Comparison of ENCODE assay signal across 22 cellular contexts in the genomic region with DNA sequence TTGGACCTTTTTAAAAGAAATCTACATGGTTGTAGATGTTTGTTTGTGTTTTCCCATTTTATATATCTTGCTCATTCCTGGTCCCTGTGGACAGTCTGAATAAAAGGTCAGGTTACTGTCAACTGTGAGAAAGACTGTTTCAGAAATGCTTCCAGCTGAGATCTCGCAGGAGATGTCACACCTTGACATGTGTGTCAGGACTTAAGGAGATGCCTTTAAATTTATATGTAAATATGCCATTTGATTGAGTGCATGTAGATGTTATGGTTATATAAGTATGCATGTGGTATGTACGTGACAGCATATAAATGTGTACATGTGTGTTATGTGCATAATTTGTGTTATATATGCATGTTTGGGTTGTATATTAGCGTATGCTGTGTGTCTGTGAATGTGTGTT.
"Had no signal": no experiment of that assay in that cellular context is flagged by ENCODE, and none has a peak within 500 bp of the region (broad histone marks: within the 10 kb centered on the region; RNA-seq: fewer than 3 reads in every experiment).

No MANE protein-coding gene starts in this region.

- H3K27me3 ChIP-seq: colonic mucosa, dorsolateral prefrontal cortex, esophagus muscularis mucosa, esophagus squamous epithelium, foreskin keratinocyte, gastrocnemius medialis, gastroesophageal sphincter, heart left ventricle, heart right ventricle had no signal

- H3K36me3 ChIP-seq: colonic mucosa, esophagus muscularis mucosa, esophagus squamous epithelium, gastrocnemius medialis, gastroesophageal sphincter, heart left ventricle, heart right ventricle had no signal

- DNase-seq: colonic mucosa; cortex of kidney; dermis blood vessel endothelial cell; dorsolateral prefrontal cortex; effector CD4-positive, alpha-beta T cell; effector memory CD4-positive, alpha-beta T cell; effector memory CD8-positive, alpha-beta T cell; endodermal cell; erythroblast; esophagus squamous epithelium; foreskin fibroblast; foreskin keratinocyte; foreskin melanocyte; gastrocnemius medialis; glutamatergic neuron; head of caudate nucleus; heart left ventricle; heart right ventricle had no signal

- H3K27ac ChIP-seq: colonic mucosa, coronary artery, dorsolateral prefrontal cortex, epithelial cell of prostate, esophagus muscularis mucosa, esophagus squamous epithelium, foreskin keratinocyte, gastrocnemius medialis, gastroesophageal sphincter, heart left ventricle, heart right ventricle had no signal

- H3K9me3 ChIP-seq: colonic mucosa, esophagus muscularis mucosa, esophagus squamous epithelium, gastrocnemius medialis, gastroesophageal sphincter, heart left ventricle had no signal

- H3K4me3 ChIP-seq: colonic mucosa, coronary artery, dorsolateral prefrontal cortex, esophagus muscularis mucosa, esophagus squamous epithelium, gastrocnemius medialis, gastroesophageal sphincter, heart left ventricle, heart right ventricle had no signal
